Comparison of ENCODE assay signal across 15 cellular contexts in genomic region chr17:70184770-70185169, GRCh38. TPM values are rescaled to one million over a fixed set of nuclear protein-coding genes. Genes with fewer than 3 reads are reported as not detected.
DNase-seq lines count a peak whose midpoint lies in the region; ATAC-seq, FAIRE-seq and TF ChIP-seq lines count a peak whose summit lies in the region.
"Had no signal": no experiment of that assay in that cellular context is flagged by ENCODE, and none has a peak within 500 bp of the region (broad histone marks: within the 10 kb centered on the region; RNA-seq: fewer than 3 reads in every experiment).

No MANE protein-coding gene starts in this region.

- no peaks in the 10 kb centered on the region for H3K36me3 Mint-ChIP-seq in HFFc6 (ENCODE audit: low read depth)
- no peaks in the 10 kb centered on the region for H3K36me3 Mint-ChIP-seq in activated T-helper 1 cell treated with anti-CD3 and anti-CD28 coated beads, Interleukin-12 subunit alpha, Interleukin-12 subunit beta, Interleukin-2, Interleukin-4 antibody, amounts not matched to agents 30 ng/mL and 10 ng/mL and 1 ng/mL, durations not matched to agents 14 hours and 24 hours and 36 hours (ENCODE audit: low read depth)
- H3K36me3 Mint-ChIP-seq: activated naive CD8-positive, alpha-beta T cell; natural killer cell treated with Interleukin-12 subunit alpha and Interleukin-12 subunit beta and Interleukin-15 and Interleukin-18, amount 100 ng/mL, for 72 hours had no signal

- H3K36me3 ChIP-seq in small intestine (ENCODE audit: control insufficient read depth in 2 of 2, insufficient read depth in 2 of 2, low read length in 2 of 2) (no peaks in the 10 kb centered on the region), body of pancreas (replicated peaks in 1 of 2; ENCODE audit: insufficient read depth in 1 of 2, low read depth in 2 of 2) (no peaks in the 10 kb centered on the region), BE2C (no peaks in the 10 kb centered on the region)

- H3K9me3 Mint-ChIP-seq in HFFc6, result no peaks in the 10 kb centered on the region
- no peaks in the 10 kb centered on the region for H3K9me3 Mint-ChIP-seq in activated T-helper 1 cell treated with anti-CD3 and anti-CD28 coated beads, Interleukin-12 subunit alpha, Interleukin-12 subunit beta, Interleukin-2, Interleukin-4 antibody, amounts not matched to agents 30 ng/mL and 10 ng/mL and 1 ng/mL, durations not matched to agents 14 hours and 24 hours and 36 hours

- peaks cover 10% of the 10 kb centered on the region for H3K4me1 Mint-ChIP-seq in HFFc6 (ENCODE audit: low read depth)
- H3K4me1 Mint-ChIP-seq in activated T-helper 1 cell treated with anti-CD3 and anti-CD28 coated beads, Interleukin-12 subunit alpha, Interleukin-12 subunit beta, Interleukin-2, Interleukin-4 antibody, amounts not matched to agents 30 ng/mL and 10 ng/mL and 1 ng/mL, durations not matched to agents 14 hours and 24 hours and 36 hours (ENCODE audit: low read depth), result no peaks in the 10 kb centered on the region

- no peak for TF ChIP-seq CTCF in HFFc6 (IDR thresholded peaks at IDR 0.05)
- no peak for TF ChIP-seq CTCF in astrocyte of the spinal cord (IDR thresholded peaks at IDR 0.05; ENCODE audit: low read depth, low read length)
- TF ChIP-seq CTCF in body of pancreas (IDR thresholded peaks at IDR 0.05), result no peak
- TF ChIP-seq CTCF in BE2C (IDR thresholded peaks at IDR 0.05; ENCODE audit: low read depth, low read length), result no peak

- TF ChIP-seq POLR2A in body of pancreas (IDR thresholded peaks at IDR 0.05), result no peak

- no peak for FAIRE-seq in small intestine (lab: Jason Lieb, UNC)

- no peak overlapping the region for H3K4me3 Mint-ChIP-seq in HFFc6
- H3K4me3 Mint-ChIP-seq in activated T-helper 1 cell treated with anti-CD3 and anti-CD28 coated beads, Interleukin-12 subunit alpha, Interleukin-12 subunit beta, Interleukin-2, Interleukin-4 antibody, amounts not matched to agents 30 ng/mL and 10 ng/mL and 1 ng/mL, durations not matched to agents 14 hours and 24 hours and 36 hours, result no peak overlapping the region
- H3K4me3 Mint-ChIP-seq: activated naive CD8-positive, alpha-beta T cell; natural killer cell treated with Interleukin-12 subunit alpha and Interleukin-12 subunit beta and Interleukin-15 and Interleukin-18, amount 100 ng/mL, for 72 hours had no signal

- H3K9me3 ChIP-seq in small intestine (ENCODE audit: control insufficient read depth, low read depth), result no peaks in the 10 kb centered on the region
- no peaks in the 10 kb centered on the region for H3K9me3 ChIP-seq in body of pancreas
- H3K9me3 ChIP-seq in BE2C, result no peaks in the 10 kb centered on the region

- intact Hi-C loops in body of pancreas (cut with DNase I), result no loop called here
- intact Hi-C loops in activated T-helper 1 cell treated with anti-CD3 and anti-CD28 coated beads, Interleukin-12 subunit alpha, Interleukin-12 subunit beta, Interleukin-2, Interleukin-4 antibody, amounts not matched to agents 30 ng/mL and 10 ng/mL and 1 ng/mL, durations not matched to agents 14 hours and 24 hours and 36 hours (cut with micrococcal nuclease), result no loop called here

- no peak overlapping the region for H3K27ac Mint-ChIP-seq in HFFc6
- no peak overlapping the region for H3K27ac Mint-ChIP-seq in activated T-helper 1 cell treated with anti-CD3 and anti-CD28 coated beads, Interleukin-12 subunit alpha, Interleukin-12 subunit beta, Interleukin-2, Interleukin-4 antibody, amounts not matched to agents 30 ng/mL and 10 ng/mL and 1 ng/mL, durations not matched to agents 14 hours and 24 hours and 36 hours
- H3K27ac Mint-ChIP-seq: activated naive CD8-positive, alpha-beta T cell; natural killer cell treated with Interleukin-12 subunit alpha and Interleukin-12 subunit beta and Interleukin-15 and Interleukin-18, amount 100 ng/mL, for 72 hours had no signal

- ATAC-seq in body of pancreas (no peak), HG03342 (IDR thresholded peaks at IDR 0.05; ENCODE audit: unreplicated experiment) (no peak)
- ATAC-seq: HCT116; left lobe of liver; natural killer cell treated with Interleukin-12 subunit alpha and Interleukin-12 subunit beta and Interleukin-15 and Interleukin-18, amount 100 ng/mL, for 72 hours had no signal

- WGBS in small intestine, 3 donors, result 19 to 43% (median 43%) methylated on average over 4 of the region's 4 CpGs
- 66 to 74% methylated on average over 4 of the region's 4 CpGs for WGBS in body of pancreas, 2 donors

- in situ Hi-C loops in astrocyte of the spinal cord (cut with HindIII; ENCODE audit: low sequenced_read_pairs), result no loop called here

- H3K4me1 ChIP-seq in small intestine (ENCODE audit: control insufficient read depth in 2 of 2, insufficient read depth in 1 of 2, low read depth in 1 of 2, low read length in 1 of 2), result no peaks in the 10 kb centered on the region
- H3K4me1 ChIP-seq in body of pancreas, result no peaks in the 10 kb centered on the region
- no peaks in the 10 kb centered on the region for H3K4me1 ChIP-seq in BE2C

- H3K27me3 Mint-ChIP-seq in HFFc6 (ENCODE audit: insufficient read depth), result peaks cover 2% of the 10 kb centered on the region
- peaks cover 5% of the 10 kb centered on the region for H3K27me3 Mint-ChIP-seq in activated T-helper 1 cell treated with anti-CD3 and anti-CD28 coated beads, Interleukin-12 subunit alpha, Interleukin-12 subunit beta, Interleukin-2, Interleukin-4 antibody, amounts not matched to agents 30 ng/mL and 10 ng/mL and 1 ng/mL, durations not matched to agents 14 hours and 24 hours and 36 hours (ENCODE audit: insufficient read depth)

- no peaks in the 10 kb centered on the region for H3K27me3 ChIP-seq in small intestine (ENCODE audit: control insufficient read depth in 2 of 2, insufficient read depth in 2 of 2, low read length in 2 of 2)
- H3K27me3 ChIP-seq in body of pancreas, result no peaks in the 10 kb centered on the region
- H3K27me3 ChIP-seq in BE2C, result peaks cover 23% of the 10 kb centered on the region

- peak; percentile 41 for DNase-seq in HFFc6
- DNase-seq in astrocyte of the spinal cord (ENCODE audit: low read depth, low spot score), result peak; percentile 65
- peak; percentile 26 for DNase-seq in glomerular visceral epithelial cell (ENCODE audit: extremely low spot score)
- DNase-seq in small intestine, result peak; percentile 53
- DNase-seq in body of pancreas, result no peak
- DNase-seq in activated T-helper 1 cell treated with anti-CD3 and anti-CD28 coated beads, Interleukin-12 subunit alpha, Interleukin-12 subunit beta, Interleukin-2, Interleukin-4 antibody, amounts not matched to agents 30 ng/mL and 10 ng/mL and 1 ng/mL, durations not matched to agents 14 hours and 24 hours and 36 hours (ENCODE audit: low spot score), result no peak
- no peak for DNase-seq in BE2C
- DNase-seq: activated CD8-positive, alpha-beta memory T cell treated with anti-CD3 and anti-CD28 coated beads, Interleukin-2, amount 50 U/mL, for 48 hours; Calu3; MV-4-11 had no signal

- H3K4me3 ChIP-seq in astrocyte of the spinal cord (ENCODE audit: low read depth, low read length), result no peak overlapping the region
- no peak overlapping the region for H3K4me3 ChIP-seq in small intestine (ENCODE audit: low read depth in 1 of 2, low read length in 2 of 2)
- H3K4me3 ChIP-seq in body of pancreas, result no peak overlapping the region
- no peak overlapping the region for H3K4me3 ChIP-seq in BE2C (ENCODE audit: low read depth, low read length)

- H3K27ac ChIP-seq in small intestine (ENCODE audit: low read depth in 1 of 2, low read length in 1 of 2) (no peak overlapping the region), body of pancreas (no peak overlapping the region)

RNA-seq across cellular contexts. Expression of gene KCNJ2, which starts 15.4 kb away (rescaled TPM):
- total RNA-seq in HFFc6 (2021; fragmentation: NEBNext Ultra II Directional; extraction: Animal tissue kit (Norgen Biotek cat#: 25700)), result under 1 TPM; 0.23 to 0.47 (median 0.37) TPM
- 1 to 10 TPM in 1 of 3 donors, under 1 TPM in 2; 0.27 to 1.6 (median 0.45) TPM for polyA plus RNA-seq in small intestine
- under 1 TPM; 0.33 to 0.78 TPM for total RNA-seq in body of pancreas
- total RNA-seq in activated T-helper 1 cell treated with anti-CD3 and anti-CD28 coated beads, Interleukin-12 subunit alpha, Interleukin-12 subunit beta, Interleukin-2, Interleukin-4 antibody, amounts not matched to agents 30 ng/mL and 10 ng/mL and 1 ng/mL, durations not matched to agents 14 hours and 24 hours and 36 hours, result 0.05 TPM in 1 of 2 replicates, not detected in the other
- polyA plus RNA-seq in BE2C (2012; ENCODE audit: insufficient read depth, insufficient read length, low read depth), result 0.34 TPM
- total RNA-seq: Calu3 had no signal

Comparison
In these comparisons a context has a peak if more than half of its experiments do, and no peak if none do; other contexts are left out.
1. DNase-seq: peak in HFFc6 (single experiment), astrocyte of the spinal cord (single experiment), glomerular visceral epithelial cell (single experiment) and small intestine (single experiment); none in body of pancreas (0 of 4), activated T-helper 1 cell treated with anti-CD3 and anti-CD28 coated beads, Interleukin-12 subunit alpha, Interleukin-12 subunit beta, Interleukin-2, Interleukin-4 antibody, amounts not matched to agents 30 ng/mL and 10 ng/mL and 1 ng/mL, durations not matched to agents 14 hours and 24 hours and 36 hours (single experiment) and BE2C (single experiment).